In genomic region chr18:36734589-36734988, GRCh38 we compare ENCODE assay signal across 16 cellular contexts.
"Had no signal": no experiment of that assay in that cellular context is flagged by ENCODE, and none has a peak within 500 bp of the region (broad histone marks: within the 10 kb centered on the region; RNA-seq: fewer than 3 reads in every experiment).

No MANE protein-coding gene starts in this region.

- ATAC-seq: activated T-helper 17 cell treated with anti-CD3 and anti-CD28 coated beads, Interleukin-2, amount 50 U/mL, for 72 hours; foreskin keratinocyte; left lung; naive thymus-derived CD4-positive, alpha-beta T cell; WTC11 had no signal

- DNase-seq: activated naive CD4-positive, alpha-beta T cell; activated T-cell treated with anti-CD3 and anti-CD28 coated beads, Interleukin-2, amount 50 U/mL, for 24 hours; brain microvascular endothelial cell; central memory CD4-positive, alpha-beta T cell; dermis blood vessel endothelial cell; effector CD8-positive, alpha-beta T cell; erythroblast; foreskin keratinocyte; left lung; naive thymus-derived CD4-positive, alpha-beta T cell; spleen; stimulated activated CD4-positive, alpha-beta T cell treated with anti-CD3 and anti-CD28 coated beads, Interleukin-4, amount 100 ng/mL, for 24 hours; stimulated activated naive CD4-positive, alpha-beta T cell treated with Interleukin-2 at 50 U/mL for 16 hours; upper lobe of left lung had no signal
